8 cellular contexts compared by ENCODE assay signal in the genomic region with DNA sequence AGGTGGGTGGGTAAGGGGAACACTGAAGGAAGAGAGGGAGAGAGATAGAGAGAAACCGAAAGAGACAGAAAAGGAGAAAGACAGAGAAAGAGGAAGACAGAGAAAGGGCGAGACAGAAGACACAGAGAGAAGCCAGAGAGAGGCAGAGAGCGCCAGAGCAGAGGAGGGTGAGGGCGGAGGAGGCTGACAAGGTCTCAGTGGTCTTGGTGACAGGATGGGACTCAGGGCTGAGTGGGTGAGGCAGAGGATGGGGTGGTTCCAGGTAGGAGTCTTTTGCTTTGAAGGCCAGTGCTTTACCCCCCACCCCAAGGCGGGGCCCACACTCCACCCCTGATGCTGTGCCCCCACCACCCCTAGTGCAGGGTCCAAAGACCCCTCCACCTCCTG. TPM values are rescaled to one million over a fixed set of nuclear protein-coding genes. Genes with fewer than 3 reads are reported as not detected.
DNase-seq lines count a peak whose midpoint lies in the region; ATAC-seq and TF ChIP-seq lines count a peak whose summit lies in the region.

No MANE protein-coding gene starts in this region.

- no peaks in the 10 kb centered on the region for H3K36me3 Mint-ChIP-seq in CD8-positive, alpha-beta memory T cell
- H3K36me3 Mint-ChIP-seq in endothelial cell (ENCODE audit: low read depth, unreplicated experiment) = no peaks in the 10 kb centered on the region

- POLR2A ChIA-PET in CD8-positive, alpha-beta memory T cell (lab: Charles Lee) = no interaction called here

- H3K27ac ChIP-seq in CD8-positive, alpha-beta memory T cell (ENCODE audit: low read depth, low read length) = no peak overlapping the region
- H3K27ac ChIP-seq in sigmoid colon = peak overlapping the region in 3 of 4 donors; percentile 78 to 87 (median 84)

- TF ChIP-seq CTCF in endothelial cell (IDR thresholded peaks at IDR 0.05; ENCODE audit: unreplicated experiment) (no peak), sigmoid colon (IDR thresholded peaks at IDR 0.05) (no peak)

- no peak for TF ChIP-seq EP300 in sigmoid colon (IDR thresholded peaks at IDR 0.05)

- H3K9ac ChIP-seq in NT2/D1 (ENCODE audit: insufficient read length, low read depth) = peak overlapping the region; percentile 67

- H3K9me3 Mint-ChIP-seq in CD8-positive, alpha-beta memory T cell = peaks cover 0 to 3% (median 0%) of the 10 kb centered on the region in 5 donors
- H3K9me3 Mint-ChIP-seq in endothelial cell (ENCODE audit: unreplicated experiment) = no peaks in the 10 kb centered on the region

- no peaks in the 10 kb centered on the region for H3K9me3 ChIP-seq in CD8-positive, alpha-beta memory T cell (ENCODE audit: low read length)
- no peaks in the 10 kb centered on the region for H3K9me3 ChIP-seq in NT2/D1 (ENCODE audit: insufficient read depth, low read length)
- no peaks in the 10 kb centered on the region for H3K9me3 ChIP-seq in sigmoid colon

- H3K4me1 Mint-ChIP-seq in CD8-positive, alpha-beta memory T cell = peaks cover 12 to 15% (median 12%) of the 10 kb centered on the region in 3 donors
- peaks cover 14% of the 10 kb centered on the region for H3K4me1 Mint-ChIP-seq in endothelial cell (ENCODE audit: unreplicated experiment)

- CTCF ChIA-PET in CD8-positive, alpha-beta memory T cell (lab: Charles Lee) = no interaction called here

- H3K4me3 Mint-ChIP-seq in CD8-positive, alpha-beta memory T cell = peak overlapping the region in 5 of 7 donors; percentile 20 to 45 (median 43)
- H3K4me3 Mint-ChIP-seq in endothelial cell (ENCODE audit: unreplicated experiment) = peak overlapping the region; percentile 71

- no peak for DNase-seq in CD8-positive, alpha-beta memory T cell
- DNase-seq in NT2/D1 (ENCODE audit: low read depth, low spot score) (no peak), endothelial cell (ENCODE audit: low spot score) (no peak), sigmoid colon (no peak), T1000 (lab: John Stamatoyannopoulos, UW) (no peak), globus pallidus (ENCODE audit: low spot score) (no peak)

- peak overlapping the region in 3 of 8 donors; percentile 48 to 82 (median 50) for H3K27ac Mint-ChIP-seq in CD8-positive, alpha-beta memory T cell
- H3K27ac Mint-ChIP-seq in endothelial cell (ENCODE audit: unreplicated experiment) = no peak overlapping the region

- peaks cover 0 to 13% of the 10 kb centered on the region in 2 donors for H3K27me3 Mint-ChIP-seq in CD8-positive, alpha-beta memory T cell
- H3K27me3 Mint-ChIP-seq in endothelial cell (ENCODE audit: unreplicated experiment) = peaks cover 4% of the 10 kb centered on the region

- no peaks in the 10 kb centered on the region for H3K36me3 ChIP-seq in CD8-positive, alpha-beta memory T cell (ENCODE audit: insufficient read depth, low read length)
- H3K36me3 ChIP-seq in NT2/D1 (ENCODE audit: insufficient read depth, insufficient read length, low read length) (no peaks in the 10 kb centered on the region), sigmoid colon (no peaks in the 10 kb centered on the region)

- intact Hi-C loops in sigmoid colon (cut with DNase I) = loop anchor here (5.0 to 10.0 kb wide), 2 partner anchors 37 to 154 kb away; partner anchors contain the start of gene HSD17B10

- no peak overlapping the region for H3K4me3 ChIP-seq in CD8-positive, alpha-beta memory T cell (ENCODE audit: low read length)
- peak overlapping the region; percentile 27 for H3K4me3 ChIP-seq in NT2/D1 (ENCODE audit: insufficient read length, low read depth)
- peak overlapping the region in 3 of 4 donors; percentile 42 to 52 (median 49) for H3K4me3 ChIP-seq in sigmoid colon

- WGBS in sigmoid colon, 2 donors = 18 to 55% methylated on average over 5 of the region's 5 CpGs

- H3K4me1 ChIP-seq in CD8-positive, alpha-beta memory T cell (ENCODE audit: insufficient read depth, low read length) = no peaks in the 10 kb centered on the region
- H3K4me1 ChIP-seq in NT2/D1 (ENCODE audit: insufficient read depth, insufficient read length) (peaks cover 5% of the 10 kb centered on the region), sigmoid colon (peaks cover 0 to 47% (median 37%) of the 10 kb centered on the region in 4 donors)

- ATAC-seq in GM21529 (IDR thresholded peaks at IDR 0.05; ENCODE audit: unreplicated experiment) (no peak), HG03571 (IDR thresholded peaks at IDR 0.05; ENCODE audit: unreplicated experiment) (no peak)

- TF ChIP-seq POLR2A in sigmoid colon (IDR thresholded peaks at IDR 0.05) = no peak

- H3K27me3 ChIP-seq in CD8-positive, alpha-beta memory T cell (ENCODE audit: insufficient read depth, low read length, poor library complexity, severe bottlenecking) = no peaks in the 10 kb centered on the region
- no peaks in the 10 kb centered on the region for H3K27me3 ChIP-seq in NT2/D1 (ENCODE audit: insufficient read depth, insufficient read length)
- no peaks in the 10 kb centered on the region for H3K27me3 ChIP-seq in sigmoid colon

RNA-seq across cellular contexts. Expression of gene IQSEC2, which starts 1.1 kb away (rescaled TPM):
- under 1 TPM; 0.29 to 0.96 TPM for total RNA-seq in CD8-positive, alpha-beta memory T cell
- polyA plus RNA-seq in CD8-positive, alpha-beta memory T cell = 0.35 TPM
- 38.9 TPM for total RNA-seq in endothelial cell (ENCODE audit: unreplicated experiment)
- total RNA-seq in sigmoid colon = 10 to 100 TPM; 13.6 to 21.4 (median 17.8) TPM
- polyA plus RNA-seq in sigmoid colon = 10 to 100 TPM; 18.6 to 27.5 (median 19.9) TPM

RNA-seq across cellular contexts. Expression of gene KDM5C, which starts 55.3 kb away (rescaled TPM):
- total RNA-seq in CD8-positive, alpha-beta memory T cell = 10 to 100 TPM; 85.3 to 86.4 TPM
- 39.1 TPM for polyA plus RNA-seq in CD8-positive, alpha-beta memory T cell
- total RNA-seq in endothelial cell (ENCODE audit: unreplicated experiment) (132 TPM), sigmoid colon (10 to 100 TPM; 42.1 to 73.4 (median 69.2) TPM)
- 10 to 100 TPM; 15.6 to 38.7 (median 16.2) TPM for polyA plus RNA-seq in sigmoid colon

Comparison
In these comparisons a context has a peak if more than half of its experiments do, and no peak if none do; other contexts are left out.
1. RNA of gene IQSEC2, which starts 1.1 kb away (total RNA-seq): 38.9 TPM in endothelial cell (single experiment) and 13.6 to 21.4 TPM in sigmoid colon; 0.29 to 0.96 TPM in CD8-positive, alpha-beta memory T cell; every median in the first group is over 4 times any median in the second.